In genomic region chr5:73028991-73029540, GRCh38 we compare ENCODE assay signal across 24 cellular contexts.
DNase-seq lines count a peak whose midpoint lies in the region; ATAC-seq and TF ChIP-seq lines count a peak whose summit lies in the region.
"Had no signal": no experiment of that assay in that cellular context is flagged by ENCODE, and none has a peak within 500 bp of the region (broad histone marks: within the 10 kb centered on the region; RNA-seq: fewer than 3 reads in every experiment).

No MANE protein-coding gene starts in this region.

- peak overlapping the region; percentile 43 for H3K27ac ChIP-seq in osteoblast (ENCODE audit: low read depth, low read length)
- H3K27ac ChIP-seq in breast epithelium = no peak overlapping the region
- H3K27ac ChIP-seq in body of pancreas = no peak overlapping the region
- H3K27ac ChIP-seq: HL-60, lower lobe of right lung, right atrium auricular region, upper lobe of right lung had no signal

- no peak overlapping the region for H2AFZ ChIP-seq in osteoblast (ENCODE audit: low read length)

- ATAC-seq in HG03139 (IDR thresholded peaks at IDR 0.05; ENCODE audit: unreplicated experiment) (no peak), body of pancreas (no peak)
- ATAC-seq: lower lobe of right lung; naive thymus-derived CD8-positive, alpha-beta T cell; Panc1; upper lobe of right lung had no signal

- H3K4me3 ChIP-seq in osteoblast (ENCODE audit: insufficient read depth, low read length) (no peak overlapping the region), breast epithelium (no peak overlapping the region), body of pancreas (no peak overlapping the region)
- H3K4me3 ChIP-seq: lower lobe of right lung, right atrium auricular region, upper lobe of right lung had no signal

- intact Hi-C loops in breast epithelium (cut with DNase I; ENCODE audit: low total_unique reads) (no loop called here), body of pancreas (cut with DNase I) (no loop called here)

- TF ChIP-seq POLR2A in breast epithelium (IDR thresholded peaks at IDR 0.05) (no peak), body of pancreas (IDR thresholded peaks at IDR 0.05) (no peak)

- no peaks in the 10 kb centered on the region for H3K9me3 ChIP-seq in osteoblast (ENCODE audit: low read depth, low read length)
- H3K9me3 ChIP-seq in breast epithelium = no peaks in the 10 kb centered on the region
- no peaks in the 10 kb centered on the region for H3K9me3 ChIP-seq in body of pancreas
- H3K9me3 ChIP-seq: lower lobe of right lung, right atrium auricular region, upper lobe of right lung had no signal

- TF ChIP-seq CTCF in osteoblast (IDR thresholded peaks at IDR 0.05; ENCODE audit: extremely low read depth, low read depth, low read length) = no peak
- no peak for TF ChIP-seq CTCF in breast epithelium (IDR thresholded peaks at IDR 0.05)
- no peak for TF ChIP-seq CTCF in body of pancreas (IDR thresholded peaks at IDR 0.05)

- H3K36me3 ChIP-seq in osteoblast (ENCODE audit: insufficient read depth, low read length) = no peaks in the 10 kb centered on the region
- no peaks in the 10 kb centered on the region for H3K36me3 ChIP-seq in breast epithelium
- peaks cover 0 to 2% of the 10 kb centered on the region in 2 donors for H3K36me3 ChIP-seq in body of pancreas (replicated peaks in 1 of 2; ENCODE audit: insufficient read depth in 1 of 2, low read depth in 2 of 2)

- DNase-seq in Daoy (ENCODE audit: low read depth) (peak; percentile 19), NCI-H226 (peak; percentile 13), dedifferentiated amniotic fluid mesenchymal stem cell (ENCODE audit: extremely low spot score) (peak; percentile 40), osteoblast (ENCODE audit: insufficient read length, low spot score, missing footprints) (peak; percentile 34), breast epithelium (ENCODE audit: low spot score in 2 of 2) (no peak), body of pancreas (no peak)
- DNase-seq in activated CD4-positive, CD25-positive, alpha-beta regulatory T cell treated with anti-CD3 and anti-CD28 coated beads, Interleukin-2, amount 50 U/mL, for 72 hours = no peak
- DNase-seq: activated CD4-positive, alpha-beta T cell treated with anti-CD3 and anti-CD28 coated beads, Interleukin-2, amount 50 U/mL, for 4 hours; activated naive CD4-positive, alpha-beta T cell treated with anti-CD3 and anti-CD28 coated beads, Interleukin-2, amount 10 ng/mL, durations not matched to agents 7 days and 5 days; anterior cingulate cortex; head of caudate nucleus; Karpas-422; kidney glomerular epithelial cell; lower lobe of right lung; naive thymus-derived CD8-positive, alpha-beta T cell; NCI-H187; NCI-H524 treated with DMSO at 0.1 percent for 48 hours; SIG-M5; stimulated activated CD4-positive, alpha-beta T cell treated with anti-CD3 and anti-CD28 coated beads, Interleukin-2, amount 100 ng/mL, for 48 hours; upper lobe of right lung had no signal

- no peak overlapping the region for H3K4me2 ChIP-seq in osteoblast (ENCODE audit: insufficient read depth, low read length)

- 95 to 97% methylated on average over 1 of the region's 1 CpG for WGBS in body of pancreas, 2 donors

- no peaks in the 10 kb centered on the region for H4K20me1 ChIP-seq in osteoblast (ENCODE audit: insufficient read depth, low read length)

- H3K27me3 ChIP-seq in osteoblast (ENCODE audit: insufficient read depth, low read length) = no peaks in the 10 kb centered on the region
- no peaks in the 10 kb centered on the region for H3K27me3 ChIP-seq in breast epithelium
- no peaks in the 10 kb centered on the region for H3K27me3 ChIP-seq in body of pancreas
- H3K27me3 ChIP-seq: right atrium auricular region, upper lobe of right lung had no signal

- H3K79me2 ChIP-seq in osteoblast (ENCODE audit: insufficient read depth, low read length) = no peaks in the 10 kb centered on the region

- H3K4me1 ChIP-seq in osteoblast (ENCODE audit: insufficient read depth, low read length) (peaks cover 31% of the 10 kb centered on the region), breast epithelium (no peaks in the 10 kb centered on the region), body of pancreas (no peaks in the 10 kb centered on the region)
- H3K4me1 ChIP-seq: right atrium auricular region, upper lobe of right lung had no signal

Comparison
In these comparisons a context has a peak if more than half of its experiments do, and no peak if none do; other contexts are left out.
1. DNase-seq: peak in Daoy (single experiment), NCI-H226 (single experiment), dedifferentiated amniotic fluid mesenchymal stem cell (single experiment) and osteoblast (single experiment); none in activated CD4-positive, CD25-positive, alpha-beta regulatory T cell treated with anti-CD3 and anti-CD28 coated beads, Interleukin-2, amount 50 U/mL, for 72 hours (single experiment), breast epithelium (0 of 2) and body of pancreas (0 of 4).